Comparison of ENCODE assay signal across 8 cellular contexts in genomic region chr12:14258468-14258947, GRCh38.
DNase-seq lines count a peak whose midpoint lies in the region; ATAC-seq lines count a peak whose summit lies in the region.

No MANE protein-coding gene starts in this region.

- peaks cover 23% of the 10 kb centered on the region for H3K9me3 Mint-ChIP-seq in activated CD4-positive, alpha-beta T cell treated with anti-CD3 and anti-CD28 coated beads, Interleukin-2, amount 10 ng/mL, durations not matched to agents 24 days and 14 days
- H3K9me3 Mint-ChIP-seq in activated naive CD8-positive, alpha-beta T cell (ENCODE audit: low read depth): no peaks in the 10 kb centered on the region
- no peaks in the 10 kb centered on the region for H3K9me3 Mint-ChIP-seq in memory B cell

- H3K27me3 ChIP-seq in thymus (ENCODE audit: control insufficient read depth, insufficient read depth): no peaks in the 10 kb centered on the region

- 93% methylated on average over 4 of the region's 4 CpGs for WGBS in thymus

- peak overlapping the region; percentile 99 for H3K27ac Mint-ChIP-seq in activated CD4-positive, alpha-beta T cell treated with anti-CD3 and anti-CD28 coated beads, Interleukin-2, amount 10 ng/mL, durations not matched to agents 24 days and 14 days
- H3K27ac Mint-ChIP-seq in activated naive CD8-positive, alpha-beta T cell: peak overlapping the region; percentile 97
- peak overlapping the region; percentile 95 for H3K27ac Mint-ChIP-seq in memory B cell

- H3K9me3 ChIP-seq in thymus (ENCODE audit: control insufficient read depth): no peaks in the 10 kb centered on the region

- no peak for ATAC-seq in memory B cell (ENCODE audit: low read depth)
- no peak for ATAC-seq in GM21737 (IDR thresholded peaks at IDR 0.05; ENCODE audit: unreplicated experiment)

- H3K27me3 Mint-ChIP-seq in activated CD4-positive, alpha-beta T cell treated with anti-CD3 and anti-CD28 coated beads, Interleukin-2, amount 10 ng/mL, durations not matched to agents 24 days and 14 days: no peaks in the 10 kb centered on the region
- no peaks in the 10 kb centered on the region for H3K27me3 Mint-ChIP-seq in activated naive CD8-positive, alpha-beta T cell
- H3K27me3 Mint-ChIP-seq in memory B cell: no peaks in the 10 kb centered on the region

- peak overlapping the region; percentile 81 for H3K4me3 Mint-ChIP-seq in activated CD4-positive, alpha-beta T cell treated with anti-CD3 and anti-CD28 coated beads, Interleukin-2, amount 10 ng/mL, durations not matched to agents 24 days and 14 days
- H3K4me3 Mint-ChIP-seq in activated naive CD8-positive, alpha-beta T cell: peak overlapping the region; percentile 79
- no peak overlapping the region for H3K4me3 Mint-ChIP-seq in memory B cell

- H3K4me1 Mint-ChIP-seq in activated CD4-positive, alpha-beta T cell treated with anti-CD3 and anti-CD28 coated beads, Interleukin-2, amount 10 ng/mL, durations not matched to agents 24 days and 14 days: peaks cover 44% of the 10 kb centered on the region
- peaks cover 60% of the 10 kb centered on the region for H3K4me1 Mint-ChIP-seq in activated naive CD8-positive, alpha-beta T cell (ENCODE audit: low read depth)
- peaks cover 31% of the 10 kb centered on the region for H3K4me1 Mint-ChIP-seq in memory B cell

- intact Hi-C loops in activated CD4-positive, alpha-beta T cell treated with anti-CD3 and anti-CD28 coated beads, Interleukin-2, amount 10 ng/mL, durations not matched to agents 24 days and 14 days (cut with micrococcal nuclease): loop anchor here (5.0 kb wide), 1 partner anchor 694 kb away; no protein-coding TSS in a partner anchor

- no peak overlapping the region for H3K4me3 ChIP-seq in thymus (ENCODE audit: low read length)

- H3K27ac ChIP-seq in thymus (ENCODE audit: low read depth): peak overlapping the region; percentile 90

- no peaks in the 10 kb centered on the region for H3K36me3 ChIP-seq in thymus (ENCODE audit: control insufficient read depth, insufficient read depth)

- peaks cover 8% of the 10 kb centered on the region for H3K4me1 ChIP-seq in thymus (ENCODE audit: control insufficient read depth, insufficient read depth, low read length)

- H3K36me3 Mint-ChIP-seq in activated CD4-positive, alpha-beta T cell treated with anti-CD3 and anti-CD28 coated beads, Interleukin-2, amount 10 ng/mL, durations not matched to agents 24 days and 14 days (ENCODE audit: low read depth): peaks cover 30% of the 10 kb centered on the region
- H3K36me3 Mint-ChIP-seq in activated naive CD8-positive, alpha-beta T cell: peaks cover 6% of the 10 kb centered on the region
- H3K36me3 Mint-ChIP-seq in memory B cell: peaks cover 2% of the 10 kb centered on the region

- DNase-seq in activated CD4-positive, alpha-beta T cell treated with anti-CD3 and anti-CD28 coated beads, Interleukin-2, amount 10 ng/mL, durations not matched to agents 24 days and 14 days: no peak
- DNase-seq in activated CD4-positive, alpha-beta T cell treated with anti-CD3 and anti-CD28 coated beads for 48 hours: no peak
- no peak for DNase-seq in memory B cell (ENCODE audit: low spot score in 2 of 2)
- no peak for DNase-seq in NOMO-1 (lab: John Stamatoyannopoulos, UW; ENCODE audit: unreplicated experiment in 2 of 2)
- DNase-seq in NCI-H526 treated with DMSO at 0.1 percent for 48 hours (lab: John Stamatoyannopoulos, UW): no peak
